ENCODE assay signal across 21 cellular contexts in genomic region chr14:69001375-69001774, GRCh38. TPM values are rescaled to one million over a fixed set of nuclear protein-coding genes. Genes with fewer than 3 reads are reported as not detected.
DNase-seq lines count a peak whose midpoint lies in the region; ATAC-seq, FAIRE-seq and TF ChIP-seq lines count a peak whose summit lies in the region.
"Had no signal": no experiment of that assay in that cellular context is flagged by ENCODE, and none has a peak within 500 bp of the region (broad histone marks: within the 10 kb centered on the region; RNA-seq: fewer than 3 reads in every experiment).

No MANE protein-coding gene starts in this region.

- H3K79me1 ChIP-seq in mesendoderm (ENCODE audit: low read length), result no peaks in the 10 kb centered on the region

- dilution Hi-C loops in mammary epithelial cell (cut with HindIII; ENCODE audit: low sequenced_read_pairs), result no loop called here

- no peak overlapping the region for H2AK5ac ChIP-seq in mesendoderm (ENCODE audit: low read length)

- H3K9ac ChIP-seq in mammary epithelial cell (ENCODE audit: insufficient read depth, low read length) (no peak overlapping the region), mesendoderm (ENCODE audit: low read length) (no peak overlapping the region)
- H3K9ac ChIP-seq: BLaER1 treated with 17β-estradiol and CSF1 and Interleukin-3, amounts not matched to agents 10 nM and 100 nM had no signal

- CTCF ChIA-PET in mammary epithelial cell (lab: Charles Lee; ENCODE audit: low non-redundant PET), result no interaction called here

- no peak overlapping the region for H4K8ac ChIP-seq in mesendoderm (ENCODE audit: low read depth, low read length)

- no peak overlapping the region for H3K27ac ChIP-seq in mammary epithelial cell (ENCODE audit: insufficient read depth, low read depth, low read length)
- H3K27ac ChIP-seq in breast epithelium, result no peak overlapping the region
- H3K27ac ChIP-seq in mesendoderm (ENCODE audit: low read depth, low read length), result no peak overlapping the region
- H3K27ac ChIP-seq: 22Rv1; A549; BLaER1 treated with 17β-estradiol and CSF1 and Interleukin-3, amounts not matched to agents 10 nM and 100 nM; C4-2B had no signal

- H3K4ac ChIP-seq in mesendoderm (ENCODE audit: low read depth, low read length), result no peak overlapping the region

- no peaks in the 10 kb centered on the region for H3K9me3 ChIP-seq in mammary epithelial cell (replicated peaks; ENCODE audit: insufficient read depth, low read length)
- H3K9me3 ChIP-seq in breast epithelium, result no peaks in the 10 kb centered on the region
- H3K9me3 ChIP-seq: A549; BLaER1 treated with 17β-estradiol and CSF1 and Interleukin-3, amounts not matched to agents 10 nM and 100 nM; Caco-2 had no signal

- no TSS peak for BruUV-seq in mammary epithelial cell (replicated peaks; lab: Mats Ljungman, UMichigan)

- 64% methylated on average over 2 of the region's 2 CpGs for WGBS in mammary epithelial cell (ENCODE audit: low coverage, missing lambda C conversion rate)
- WGBS in mesendoderm (ENCODE audit: extremely low coverage, insufficient coverage, low lambda C conversion rate), result no CpG with 5 or more reads among the region's 2 CpGs

- no peak overlapping the region for H3K56ac ChIP-seq in mesendoderm (ENCODE audit: low read length)

- no peak overlapping the region for H2BK120ac ChIP-seq in mesendoderm (ENCODE audit: low read depth, low read length)

- no peaks in the 10 kb centered on the region for H3K27me3 ChIP-seq in mammary epithelial cell (ENCODE audit: insufficient read depth, low read length)
- H3K27me3 ChIP-seq in breast epithelium, result no peaks in the 10 kb centered on the region
- H3K27me3 ChIP-seq in mesendoderm (ENCODE audit: insufficient read depth, low read length, poor library complexity), result no peaks in the 10 kb centered on the region
- H3K27me3 ChIP-seq: BLaER1 treated with 17β-estradiol and CSF1 and Interleukin-3, amounts not matched to agents 10 nM and 100 nM had no signal

- ATAC-seq in HG02588 (IDR thresholded peaks at IDR 0.05; ENCODE audit: unreplicated experiment) (no peak), HG02610 (IDR thresholded peaks at IDR 0.05; ENCODE audit: unreplicated experiment) (no peak)
- ATAC-seq: CD8-positive, alpha-beta T cell had no signal

- H3K4me2 ChIP-seq in mammary epithelial cell (ENCODE audit: insufficient read depth, low read depth, low read length) (no peak overlapping the region), mesendoderm (ENCODE audit: low read length) (no peak overlapping the region)
- H3K4me2 ChIP-seq: A549; BLaER1 treated with 17β-estradiol and CSF1 and Interleukin-3, amounts not matched to agents 10 nM and 100 nM had no signal

- no peaks in the 10 kb centered on the region for H4K20me1 ChIP-seq in mammary epithelial cell (ENCODE audit: insufficient read depth, low read length)
- H4K20me1 ChIP-seq: BLaER1 treated with 17β-estradiol and CSF1 and Interleukin-3, amounts not matched to agents 10 nM and 100 nM had no signal

- no peak overlapping the region for H2AFZ ChIP-seq in mammary epithelial cell (ENCODE audit: low read depth, low read length)

- H3K4me1 ChIP-seq in mammary epithelial cell (ENCODE audit: insufficient read depth, low read length) (peaks cover 17% of the 10 kb centered on the region), breast epithelium (peaks cover 7 to 10% of the 10 kb centered on the region in 2 donors), mesendoderm (ENCODE audit: control insufficient read depth, low read depth, low read length) (peaks cover 7% of the 10 kb centered on the region)
- H3K4me1 ChIP-seq: BLaER1 treated with 17β-estradiol and CSF1 and Interleukin-3, amounts not matched to agents 10 nM and 100 nM had no signal

- H4K5ac ChIP-seq in mesendoderm (ENCODE audit: low read length), result no peak overlapping the region

- in situ Hi-C loops in mammary epithelial cell (cut with MboI; ENCODE audit: low sequenced_read_pairs in 2 of 2), result no loop called here

- intact Hi-C loops in mammary epithelial cell (cut with micrococcal nuclease) (no loop called here), breast epithelium (cut with DNase I; ENCODE audit: low total_unique reads) (no loop called here)

- H3K4me3 ChIP-seq in mammary epithelial cell (replicated peaks in 1 of 3; ENCODE audit: insufficient read depth in 1 of 3, low read depth in 2 of 3, low read length in 3 of 3) (no peak overlapping the region), breast epithelium (no peak overlapping the region), mesendoderm (ENCODE audit: low read length) (no peak overlapping the region)
- H3K4me3 ChIP-seq: A549; BLaER1 treated with 17β-estradiol and CSF1 and Interleukin-3, amounts not matched to agents 10 nM and 100 nM; GM12878 had no signal

- H3K36me3 ChIP-seq in mammary epithelial cell (ENCODE audit: insufficient read depth, low read length) (no peaks in the 10 kb centered on the region), breast epithelium (no peaks in the 10 kb centered on the region), mesendoderm (ENCODE audit: control insufficient read depth, insufficient read depth, low read length) (no peaks in the 10 kb centered on the region)
- H3K36me3 ChIP-seq: BLaER1 treated with 17β-estradiol and CSF1 and Interleukin-3, amounts not matched to agents 10 nM and 100 nM had no signal

- no peak overlapping the region for H2BK5ac ChIP-seq in mesendoderm (ENCODE audit: low read length)

- peak; percentile 88 for FAIRE-seq in urothelium cell line (lab: Jason Lieb, UNC)
- FAIRE-seq: D721Med, GM12878, GM12892, GM18507 had no signal

- no peak overlapping the region for H3K23ac ChIP-seq in mesendoderm (ENCODE audit: low read length)

- H3K79me2 ChIP-seq in mammary epithelial cell (ENCODE audit: insufficient read depth, low read length) (no peaks in the 10 kb centered on the region), mesendoderm (ENCODE audit: control insufficient read depth, insufficient read depth, low read length) (no peaks in the 10 kb centered on the region)

- DNase-seq in mammary epithelial cell (peak; percentile 43), breast epithelium (ENCODE audit: low spot score in 2 of 2) (no peak), islet precursor cell (peak; percentile 73), mesendoderm (peak; percentile 37), urothelium cell line (ENCODE audit: low spot score) (no peak)
- DNase-seq in stimulated activated CD4-positive, alpha-beta T cell treated with anti-CD3 and anti-CD28 coated beads, Interleukin-2, amount 100 ng/mL, for 48 hours, result no peak
- DNase-seq: CD4-positive, alpha-beta T cell; DMS79 treated with DMSO at 0.1 percent for 48 hours; GDM1 had no signal

- H2BK15ac ChIP-seq in mesendoderm (replicated peaks; ENCODE audit: low read depth), result no peak overlapping the region

- no peak overlapping the region for H3K18ac ChIP-seq in mesendoderm (ENCODE audit: low read length)

- no peak for TF ChIP-seq POLR2A in breast epithelium (IDR thresholded peaks at IDR 0.05)

- TF ChIP-seq CTCF in mammary epithelial cell (conservative IDR thresholded peaks at IDR 0.05 in 1 of 2, IDR thresholded peaks at IDR 0.05 in 1 of 2; ENCODE audit: extremely low read depth in 1 of 2, insufficient read depth in 1 of 2, low read depth in 1 of 2, low read length in 2 of 2) (no peak), breast epithelium (IDR thresholded peaks at IDR 0.05) (no peak)

RNA-seq across cellular contexts. Expression of gene ACTN1, which starts 22.3 kb away (rescaled TPM):
- total RNA-seq in mammary epithelial cell (1,000 to 10,000 TPM in 1 of 2 donors, 100 to 1,000 TPM in 1; 841 to 1,322 TPM), breast epithelium (100 to 1,000 TPM in 2 of 3 donors, 10 to 100 TPM in 1; 75.0 to 295 (median 290) TPM)
- 813 TPM for polyA plus RNA-seq in mammary epithelial cell
- polyA minus RNA-seq in mammary epithelial cell, result 1,325 TPM
- polyA plus RNA-seq in mesendoderm (2013, experiment 1 of 2), result 242 TPM
- 251 TPM for polyA plus RNA-seq in mesendoderm (2013, experiment 2 of 2)

Comparison
In these comparisons a context has a peak if more than half of its experiments do, and no peak if none do; other contexts are left out.
1. DNase-seq: peak in mammary epithelial cell (single experiment), islet precursor cell (single experiment) and mesendoderm (single experiment); none in breast epithelium (0 of 2), urothelium cell line (single experiment) and stimulated activated CD4-positive, alpha-beta T cell treated with anti-CD3 and anti-CD28 coated beads, Interleukin-2, amount 100 ng/mL, for 48 hours (0 of 2).